1 cellular context compared by ENCODE assay signal in genomic region chr1:47337350-47337749, GRCh38.
A peak's percentile ranks its signal among the peaks of the same experiment; 100 is the strongest.
TF ChIP-seq lines count a peak whose summit lies in the region.

No MANE protein-coding gene starts in this region.

TF ChIP-seq in K562, 482 proteins besides CTCF, POLR2A, EP300 and RAD21:
- TF ChIP-seq, protein P1, sequence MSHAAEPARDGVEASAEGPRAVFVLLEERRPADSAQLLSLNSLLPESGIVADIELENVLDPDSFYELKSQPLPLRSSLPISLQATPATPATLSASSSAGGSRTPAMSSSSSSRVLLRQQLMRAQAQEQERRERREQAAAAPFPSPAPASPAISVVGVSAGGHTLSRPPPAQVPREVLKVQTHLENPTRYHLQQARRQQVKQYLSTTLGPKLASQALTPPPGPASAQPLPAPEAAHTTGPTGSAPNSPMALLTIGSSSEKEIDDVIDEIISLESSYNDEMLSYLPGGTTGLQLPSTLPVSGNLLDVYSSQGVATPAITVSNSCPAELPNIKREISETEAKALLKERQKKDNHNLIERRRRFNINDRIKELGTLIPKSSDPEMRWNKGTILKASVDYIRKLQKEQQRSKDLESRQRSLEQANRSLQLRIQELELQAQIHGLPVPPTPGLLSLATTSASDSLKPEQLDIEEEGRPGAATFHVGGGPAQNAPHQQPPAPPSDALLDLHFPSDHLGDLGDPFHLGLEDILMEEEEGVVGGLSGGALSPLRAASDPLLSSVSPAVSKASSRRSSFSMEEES (CRISPR knock-in tag; IDR thresholded peaks at IDR 0.05): no peak
- TF ChIP-seq, protein P2, sequence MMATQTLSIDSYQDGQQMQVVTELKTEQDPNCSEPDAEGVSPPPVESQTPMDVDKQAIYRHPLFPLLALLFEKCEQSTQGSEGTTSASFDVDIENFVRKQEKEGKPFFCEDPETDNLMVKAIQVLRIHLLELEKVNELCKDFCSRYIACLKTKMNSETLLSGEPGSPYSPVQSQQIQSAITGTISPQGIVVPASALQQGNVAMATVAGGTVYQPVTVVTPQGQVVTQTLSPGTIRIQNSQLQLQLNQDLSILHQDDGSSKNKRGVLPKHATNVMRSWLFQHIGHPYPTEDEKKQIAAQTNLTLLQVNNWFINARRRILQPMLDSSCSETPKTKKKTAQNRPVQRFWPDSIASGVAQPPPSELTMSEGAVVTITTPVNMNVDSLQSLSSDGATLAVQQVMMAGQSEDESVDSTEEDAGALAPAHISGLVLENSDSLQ (IDR thresholded peaks at IDR 0.05): peak; percentile 49
- TF ChIP-seq FIP1L1 (IDR thresholded peaks at IDR 0.05; ENCODE audit: low read depth, low read length, poor library complexity, severe bottlenecking) (no peak), CBX1 (IDR thresholded peaks at IDR 0.05; ENCODE audit: low read depth) (no peak), NCOR1 (IDR thresholded peaks at IDR 0.05) (no peak), CBFA2T3 (IDR thresholded peaks at IDR 0.05) (no peak)
